Comparison of ENCODE assay signal across 37 cellular contexts in the genomic region with DNA sequence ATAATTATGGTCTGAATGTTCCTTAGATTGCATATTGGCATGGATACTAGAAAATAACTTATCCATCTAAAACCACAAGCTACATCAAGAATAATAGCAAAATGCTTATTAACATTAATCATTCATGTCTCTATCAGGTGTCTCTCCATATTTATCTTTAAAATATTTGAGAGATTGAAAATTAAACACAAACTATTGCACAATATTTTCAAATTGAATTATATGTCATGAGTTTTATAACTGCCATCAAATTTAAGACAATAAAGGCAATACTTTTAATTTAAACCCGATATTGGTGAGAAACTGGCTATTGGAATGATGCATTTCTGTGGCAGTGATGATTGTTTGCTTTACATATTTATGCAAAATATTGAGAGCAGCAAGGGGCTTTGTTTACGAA.
"Had no signal": no experiment of that assay in that cellular context is flagged by ENCODE, and none has a peak within 500 bp of the region (broad histone marks: within the 10 kb centered on the region; RNA-seq: fewer than 3 reads in every experiment).

No MANE protein-coding gene starts in this region.

- DNase-seq: activated CD4-positive, alpha-beta memory T cell treated with anti-CD3 and anti-CD28 coated beads, Interleukin-2, amount 10 ng/mL, durations not matched to agents 7 days and 5 days; activated CD4-positive, alpha-beta T cell treated with anti-CD3 and anti-CD28 coated beads for 1 hour; activated CD4-positive, alpha-beta T cell treated with anti-CD3 and anti-CD28 coated beads for 36 hours; activated CD4-positive, alpha-beta T cell treated with anti-CD3 and anti-CD28 coated beads for 48 hours; activated CD4-positive, alpha-beta T cell treated with anti-CD3 and anti-CD28 coated beads, Interleukin-2, amount 10 ng/mL, durations not matched to agents 7 days and 5 days; activated CD4-positive, alpha-beta T cell treated with anti-CD3 and anti-CD28 coated beads, Interleukin-2, amount 50 U/mL, for 48 hours; activated CD4-positive, CD25-positive, alpha-beta regulatory T cell; activated CD8-positive, alpha-beta memory T cell treated with anti-CD3 and anti-CD28 coated beads for 24 hours; activated CD8-positive, alpha-beta memory T cell treated with anti-CD3 and anti-CD28 coated beads, Interleukin-2, amount 10 ng/mL, durations not matched to agents 7 days and 5 days; activated CD8-positive, alpha-beta memory T cell treated with anti-CD3 and anti-CD28 coated beads, Interleukin-2, amount 50 U/mL, for 48 hours; activated CD8-positive, alpha-beta T cell treated with anti-CD3 and anti-CD28 coated beads, Interleukin-2, amount 10 ng/mL, durations not matched to agents 7 days and 5 days; activated effector memory CD4-positive, alpha-beta T cell treated with Interleukin-2 at 50 U/mL for 16 hours; activated gamma-delta T cell treated with Interleukin-2 at 50 U/mL for 16 hours; activated naive CD4-positive, alpha-beta T cell; activated naive CD4-positive, alpha-beta T cell treated with anti-CD3 and anti-CD28 coated beads for 36 hours; activated naive CD4-positive, alpha-beta T cell treated with anti-CD3 and anti-CD28 coated beads, Interleukin-2, amount 50 U/mL, for 16 hours; activated naive CD8-positive, alpha-beta T cell treated with anti-CD3 and anti-CD28 coated beads for 36 hours; activated T-cell treated with anti-CD3 and anti-CD28 coated beads, Interleukin-2, amount 50 U/mL, for 24 hours; activated T-cell treated with anti-CD3 and anti-CD28 coated beads, Interleukin-2, amount 50 U/mL, for 48 hours; adrenal gland; amniotic stem cell; aorta; body of pancreas; brain microvascular endothelial cell; central memory CD4-positive, alpha-beta T cell; T-helper 2 cell; T-helper 9 cell; WERI-Rb-1 had no signal

- H3K27me3 ChIP-seq: adrenal gland, body of pancreas, brain microvascular endothelial cell, breast epithelium had no signal

- H3K9me3 ChIP-seq: adrenal gland, body of pancreas, breast epithelium had no signal

- H3K4me1 Mint-ChIP-seq: activated CD4-positive, alpha-beta memory T cell treated with anti-CD3 and anti-CD28 coated beads, Interleukin-2, amount 10 ng/mL, durations not matched to agents 7 days and 5 days; activated CD4-positive, alpha-beta T cell treated with anti-CD3 and anti-CD28 coated beads for 36 hours; activated CD4-positive, alpha-beta T cell treated with anti-CD3 and anti-CD28 coated beads, Interleukin-2, amount 10 ng/mL, durations not matched to agents 7 days and 5 days; activated CD8-positive, alpha-beta memory T cell treated with anti-CD3 and anti-CD28 coated beads, Interleukin-2, amount 10 ng/mL, durations not matched to agents 7 days and 5 days; activated naive CD8-positive, alpha-beta T cell treated with anti-CD3 and anti-CD28 coated beads for 36 hours; WTC11 had no signal

- H3K4me1 ChIP-seq: adrenal gland, body of pancreas, breast epithelium had no signal

- H3K36me3 ChIP-seq: adrenal gland, brain microvascular endothelial cell, breast epithelium, WERI-Rb-1 had no signal

- H3K27ac Mint-ChIP-seq: activated CD4-positive, alpha-beta memory T cell treated with anti-CD3 and anti-CD28 coated beads, Interleukin-2, amount 10 ng/mL, durations not matched to agents 7 days and 5 days; activated CD4-positive, alpha-beta T cell treated with anti-CD3 and anti-CD28 coated beads for 36 hours; activated CD4-positive, alpha-beta T cell treated with anti-CD3 and anti-CD28 coated beads, Interleukin-2, amount 10 ng/mL, durations not matched to agents 7 days and 5 days; activated CD8-positive, alpha-beta memory T cell treated with anti-CD3 and anti-CD28 coated beads, Interleukin-2, amount 10 ng/mL, durations not matched to agents 7 days and 5 days; activated CD8-positive, alpha-beta T cell treated with anti-CD3 and anti-CD28 coated beads, Interleukin-2, amount 10 ng/mL, durations not matched to agents 7 days and 5 days; activated naive CD4-positive, alpha-beta T cell treated with anti-CD3 and anti-CD28 coated beads for 36 hours; activated naive CD4-positive, alpha-beta T cell treated with anti-CD3 and anti-CD28 coated beads, Interleukin-2, amount 50 U/mL, for 72 hours; activated naive CD8-positive, alpha-beta T cell treated with anti-CD3 and anti-CD28 coated beads for 36 hours; activated T-cell treated with anti-CD3 and anti-CD28 coated beads, Interleukin-2, amount 50 U/mL, for 24 hours; activated T-helper 2 cell treated with anti-CD3 and anti-CD28 coated beads, Interferon-gamma antibody, Interleukin-2, Interleukin-4, amounts not matched to agents 10 μg/mL and 5 μg/mL and 100 μg/mL, durations not matched to agents 14 hours and 24 hours and 36 hours; T-helper 1 cell treated with Interleukin-12 subunit alpha and Interleukin-12 subunit beta and Interleukin-4 antibody, amounts not matched to agents 30 μg/mL and 1 μg/mL, for 36 hours; T-helper 2 cell treated with Interferon-gamma antibody and Interleukin-4, amounts not matched to agents 5 μg/mL and 100 μg/mL, for 36 hours; WTC11 had no signal

- H3K27ac ChIP-seq: adrenal gland, body of pancreas, brain microvascular endothelial cell, breast epithelium, WERI-Rb-1 had no signal

- FAIRE-seq: astrocyte, colon had no signal

- H3K27me3 Mint-ChIP-seq: activated CD4-positive, alpha-beta memory T cell treated with anti-CD3 and anti-CD28 coated beads, Interleukin-2, amount 10 ng/mL, durations not matched to agents 7 days and 5 days; activated CD4-positive, alpha-beta T cell treated with anti-CD3 and anti-CD28 coated beads for 36 hours; activated CD4-positive, alpha-beta T cell treated with anti-CD3 and anti-CD28 coated beads, Interleukin-2, amount 10 ng/mL, durations not matched to agents 7 days and 5 days; activated CD8-positive, alpha-beta memory T cell treated with anti-CD3 and anti-CD28 coated beads, Interleukin-2, amount 10 ng/mL, durations not matched to agents 7 days and 5 days; activated naive CD8-positive, alpha-beta T cell treated with anti-CD3 and anti-CD28 coated beads for 36 hours; activated T-cell treated with anti-CD3 and anti-CD28 coated beads, Interleukin-2, amount 50 U/mL, for 24 hours had no signal

- H3K9me3 Mint-ChIP-seq: activated CD4-positive, alpha-beta memory T cell treated with anti-CD3 and anti-CD28 coated beads, Interleukin-2, amount 10 ng/mL, durations not matched to agents 7 days and 5 days; activated CD4-positive, alpha-beta T cell treated with anti-CD3 and anti-CD28 coated beads, Interleukin-2, amount 10 ng/mL, durations not matched to agents 7 days and 5 days; activated naive CD4-positive, alpha-beta T cell treated with anti-CD3 and anti-CD28 coated beads for 36 hours; activated naive CD4-positive, alpha-beta T cell treated with anti-CD3 and anti-CD28 coated beads, Interleukin-2, amount 50 U/mL, for 72 hours; activated naive CD8-positive, alpha-beta T cell treated with anti-CD3 and anti-CD28 coated beads for 36 hours; activated T-cell treated with anti-CD3 and anti-CD28 coated beads, Interleukin-2, amount 50 U/mL, for 24 hours; activated T-helper 2 cell treated with anti-CD3 and anti-CD28 coated beads, Interferon-gamma antibody, Interleukin-2, Interleukin-4, amounts not matched to agents 10 μg/mL and 5 μg/mL and 100 μg/mL, durations not matched to agents 14 hours and 24 hours and 36 hours; T-helper 1 cell treated with Interleukin-12 subunit alpha and Interleukin-12 subunit beta and Interleukin-4 antibody, amounts not matched to agents 30 μg/mL and 1 μg/mL, for 36 hours; T-helper 2 cell treated with Interferon-gamma antibody and Interleukin-4, amounts not matched to agents 5 μg/mL and 100 μg/mL, for 36 hours; WTC11 had no signal

- ATAC-seq: activated CD4-positive, alpha-beta T cell treated with anti-CD3 and anti-CD28 coated beads for 36 hours; activated CD4-positive, CD25-positive, alpha-beta regulatory T cell treated with anti-CD3 and anti-CD28 coated beads, Interleukin-2, amount 50 U/mL, for 24 hours; activated CD8-positive, alpha-beta memory T cell treated with anti-CD3 and anti-CD28 coated beads, Interleukin-2, amount 10 ng/mL, durations not matched to agents 7 days and 5 days; activated CD8-positive, alpha-beta T cell treated with anti-CD3 and anti-CD28 coated beads, Interleukin-2, amount 10 ng/mL, durations not matched to agents 7 days and 5 days; activated naive CD4-positive, alpha-beta T cell treated with anti-CD3 and anti-CD28 coated beads, Interleukin-2, amount 50 U/mL, for 72 hours; body of pancreas; WTC11 had no signal

- H3K4me3 ChIP-seq: adrenal gland, body of pancreas, breast epithelium had no signal

- H3K4me3 Mint-ChIP-seq: activated CD4-positive, alpha-beta memory T cell treated with anti-CD3 and anti-CD28 coated beads, Interleukin-2, amount 10 ng/mL, durations not matched to agents 7 days and 5 days; activated CD4-positive, alpha-beta T cell treated with anti-CD3 and anti-CD28 coated beads for 36 hours; activated CD4-positive, alpha-beta T cell treated with anti-CD3 and anti-CD28 coated beads, Interleukin-2, amount 10 ng/mL, durations not matched to agents 7 days and 5 days; activated CD8-positive, alpha-beta memory T cell treated with anti-CD3 and anti-CD28 coated beads, Interleukin-2, amount 10 ng/mL, durations not matched to agents 7 days and 5 days; activated CD8-positive, alpha-beta T cell treated with anti-CD3 and anti-CD28 coated beads, Interleukin-2, amount 10 ng/mL, durations not matched to agents 7 days and 5 days; activated naive CD4-positive, alpha-beta T cell treated with anti-CD3 and anti-CD28 coated beads for 36 hours; activated naive CD8-positive, alpha-beta T cell treated with anti-CD3 and anti-CD28 coated beads for 36 hours; activated T-cell treated with anti-CD3 and anti-CD28 coated beads, Interleukin-2, amount 50 U/mL, for 24 hours; T-helper 1 cell treated with Interleukin-12 subunit alpha and Interleukin-12 subunit beta and Interleukin-4 antibody, amounts not matched to agents 30 μg/mL and 1 μg/mL, for 36 hours; T-helper 2 cell treated with Interferon-gamma antibody and Interleukin-4, amounts not matched to agents 5 μg/mL and 100 μg/mL, for 36 hours; WTC11 had no signal

- H3K36me3 Mint-ChIP-seq: activated CD8-positive, alpha-beta memory T cell treated with anti-CD3 and anti-CD28 coated beads, Interleukin-2, amount 10 ng/mL, durations not matched to agents 7 days and 5 days; activated naive CD4-positive, alpha-beta T cell treated with anti-CD3 and anti-CD28 coated beads, Interleukin-2, amount 50 U/mL, for 72 hours; activated naive CD8-positive, alpha-beta T cell treated with anti-CD3 and anti-CD28 coated beads for 36 hours; WTC11 had no signal
